ENCODE assay signal across 12 cellular contexts in the genomic region with DNA sequence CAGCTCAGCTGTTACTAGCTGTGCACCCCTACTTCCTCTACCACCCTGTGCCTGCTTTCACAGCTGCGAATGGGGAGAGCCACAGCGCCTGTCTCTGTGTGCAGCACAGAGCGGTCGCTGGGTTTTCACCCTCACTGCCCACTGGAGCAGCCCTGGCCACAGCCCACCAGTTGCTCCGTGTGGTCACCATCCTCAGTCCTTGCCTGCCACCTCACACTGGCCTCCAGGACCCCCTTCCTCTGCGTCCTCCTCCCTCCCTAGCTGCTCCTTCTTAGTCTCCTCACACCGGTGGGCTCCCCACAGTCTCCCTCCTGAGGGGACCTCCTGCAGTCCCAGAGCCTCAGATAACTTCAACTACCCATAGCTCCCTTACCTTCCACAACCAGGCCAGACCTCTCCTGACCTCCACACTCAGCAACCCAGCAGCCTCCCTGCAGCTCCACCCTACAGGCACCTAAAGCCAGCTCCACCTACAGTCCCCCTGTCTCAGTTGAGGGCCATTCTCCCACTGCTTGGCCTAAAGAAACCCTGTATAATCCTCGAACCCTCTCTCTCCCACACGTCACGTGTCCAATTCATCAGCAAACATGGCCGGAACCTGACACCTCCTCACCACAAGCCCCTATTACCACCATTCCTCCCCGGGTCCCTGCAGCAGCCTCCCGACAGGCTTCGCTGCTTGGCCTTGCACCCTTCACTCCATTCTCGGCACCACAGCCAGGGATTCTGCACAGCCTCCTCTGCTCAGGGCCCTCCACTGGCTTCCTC. TPM values are rescaled to one million over a fixed set of nuclear protein-coding genes. Genes with fewer than 3 reads are reported as not detected.
DNase-seq lines count a peak whose midpoint lies in the region; ATAC-seq lines count a peak whose summit lies in the region.
"Had no signal": no experiment of that assay in that cellular context is flagged by ENCODE, and none has a peak within 500 bp of the region (broad histone marks: within the 10 kb centered on the region; RNA-seq: fewer than 3 reads in every experiment).

No MANE protein-coding gene starts in this region.

- peaks cover 8% of the 10 kb centered on the region for H3K4me1 Mint-ChIP-seq in activated T-cell treated with anti-CD3 and anti-CD28 coated beads, Interleukin-2, amount 50 U/mL, for 24 hours (ENCODE audit: low read depth)
- no peaks in the 10 kb centered on the region for H3K4me1 Mint-ChIP-seq in activated T-cell treated with anti-CD3 and anti-CD28 coated beads, Interleukin-2, amount 50 U/mL, for 4 hours (ENCODE audit: low read depth)
- peaks cover 15% of the 10 kb centered on the region for H3K4me1 Mint-ChIP-seq in activated T-helper 1 cell treated with anti-CD3 and anti-CD28 coated beads, Interleukin-12 subunit alpha, Interleukin-12 subunit beta, Interleukin-2, Interleukin-4 antibody, amounts not matched to agents 30 ng/mL and 10 ng/mL and 1 ng/mL, durations not matched to agents 14 hours and 24 hours and 36 hours (ENCODE audit: low read depth)

- intact Hi-C loops in activated T-helper 1 cell treated with anti-CD3 and anti-CD28 coated beads, Interleukin-12 subunit alpha, Interleukin-12 subunit beta, Interleukin-2, Interleukin-4 antibody, amounts not matched to agents 30 ng/mL and 10 ng/mL and 1 ng/mL, durations not matched to agents 14 hours and 24 hours and 36 hours (cut with micrococcal nuclease): no loop called here

- H3K36me3 Mint-ChIP-seq in activated T-cell treated with anti-CD3 and anti-CD28 coated beads, Interleukin-2, amount 50 U/mL, for 24 hours (ENCODE audit: low read depth): peaks cover 100% of the 10 kb centered on the region
- H3K36me3 Mint-ChIP-seq in activated T-cell treated with anti-CD3 and anti-CD28 coated beads, Interleukin-2, amount 50 U/mL, for 4 hours (ENCODE audit: insufficient read depth): peaks cover 65% of the 10 kb centered on the region
- H3K36me3 Mint-ChIP-seq in activated T-helper 1 cell treated with anti-CD3 and anti-CD28 coated beads, Interleukin-12 subunit alpha, Interleukin-12 subunit beta, Interleukin-2, Interleukin-4 antibody, amounts not matched to agents 30 ng/mL and 10 ng/mL and 1 ng/mL, durations not matched to agents 14 hours and 24 hours and 36 hours (ENCODE audit: low read depth): peaks cover 56% of the 10 kb centered on the region

- H3K9me3 ChIP-seq in stomach smooth muscle (ENCODE audit: control insufficient read depth in 2 of 2, low read length in 2 of 2): no peaks in the 10 kb centered on the region
- H3K9me3 ChIP-seq: A549, upper lobe of left lung had no signal

- H3K9me3 Mint-ChIP-seq in activated T-cell treated with anti-CD3 and anti-CD28 coated beads, Interleukin-2, amount 50 U/mL, for 24 hours: no peaks in the 10 kb centered on the region
- H3K9me3 Mint-ChIP-seq in activated T-cell treated with anti-CD3 and anti-CD28 coated beads, Interleukin-2, amount 50 U/mL, for 4 hours: no peaks in the 10 kb centered on the region
- no peaks in the 10 kb centered on the region for H3K9me3 Mint-ChIP-seq in activated T-helper 1 cell treated with anti-CD3 and anti-CD28 coated beads, Interleukin-12 subunit alpha, Interleukin-12 subunit beta, Interleukin-2, Interleukin-4 antibody, amounts not matched to agents 30 ng/mL and 10 ng/mL and 1 ng/mL, durations not matched to agents 14 hours and 24 hours and 36 hours

- no peak for ATAC-seq in activated T-cell treated with anti-CD3 and anti-CD28 coated beads, Interleukin-2, amount 50 U/mL, for 4 hours
- no peak for ATAC-seq in GM18861 (IDR thresholded peaks at IDR 0.05; ENCODE audit: unreplicated experiment)
- ATAC-seq in GM21576 (IDR thresholded peaks at IDR 0.05; ENCODE audit: unreplicated experiment): no peak

- H3K27ac Mint-ChIP-seq in activated T-cell treated with anti-CD3 and anti-CD28 coated beads, Interleukin-2, amount 50 U/mL, for 24 hours: peak overlapping the region; percentile 85
- H3K27ac Mint-ChIP-seq in activated T-helper 1 cell treated with anti-CD3 and anti-CD28 coated beads, Interleukin-12 subunit alpha, Interleukin-12 subunit beta, Interleukin-2, Interleukin-4 antibody, amounts not matched to agents 30 ng/mL and 10 ng/mL and 1 ng/mL, durations not matched to agents 14 hours and 24 hours and 36 hours: peak overlapping the region; percentile 11

- no peak overlapping the region for H3K4me3 Mint-ChIP-seq in activated T-cell treated with anti-CD3 and anti-CD28 coated beads, Interleukin-2, amount 50 U/mL, for 24 hours
- H3K4me3 Mint-ChIP-seq in activated T-cell treated with anti-CD3 and anti-CD28 coated beads, Interleukin-2, amount 50 U/mL, for 4 hours: no peak overlapping the region
- no peak overlapping the region for H3K4me3 Mint-ChIP-seq in activated T-helper 1 cell treated with anti-CD3 and anti-CD28 coated beads, Interleukin-12 subunit alpha, Interleukin-12 subunit beta, Interleukin-2, Interleukin-4 antibody, amounts not matched to agents 30 ng/mL and 10 ng/mL and 1 ng/mL, durations not matched to agents 14 hours and 24 hours and 36 hours

- no peak overlapping the region for H3K4me3 ChIP-seq in stomach smooth muscle (ENCODE audit: low read length in 2 of 2)
- H3K4me3 ChIP-seq: A549, upper lobe of left lung had no signal

- H3K36me3 ChIP-seq in stomach smooth muscle (ENCODE audit: control insufficient read depth in 2 of 2, insufficient read depth in 2 of 2, low read length in 2 of 2): peaks cover 40 to 67% of the 10 kb centered on the region in 2 donors

- DNase-seq in activated T-cell treated with anti-CD3 and anti-CD28 coated beads, Interleukin-2, amount 50 U/mL, for 24 hours: no peak
- no peak for DNase-seq in activated T-cell treated with anti-CD3 and anti-CD28 coated beads, Interleukin-2, amount 50 U/mL, for 4 hours
- DNase-seq in activated T-helper 1 cell treated with anti-CD3 and anti-CD28 coated beads, Interleukin-12 subunit alpha, Interleukin-12 subunit beta, Interleukin-2, Interleukin-4 antibody, amounts not matched to agents 30 ng/mL and 10 ng/mL and 1 ng/mL, durations not matched to agents 14 hours and 24 hours and 36 hours (ENCODE audit: low spot score): no peak
- peak; percentile 66 for DNase-seq in left kidney (ENCODE audit: low read depth, low spot score)
- DNase-seq in NCI-H2107 treated with DMSO at 0.1 percent for 48 hours (lab: John Stamatoyannopoulos, UW; ENCODE audit: unreplicated experiment): no peak
- DNase-seq: MM.1S had no signal

- H3K4me1 ChIP-seq in stomach smooth muscle (ENCODE audit: control insufficient read depth, insufficient read depth, low read length): peaks cover 50% of the 10 kb centered on the region

- no peaks in the 10 kb centered on the region for H3K27me3 Mint-ChIP-seq in activated T-cell treated with anti-CD3 and anti-CD28 coated beads, Interleukin-2, amount 50 U/mL, for 24 hours
- no peaks in the 10 kb centered on the region for H3K27me3 Mint-ChIP-seq in activated T-cell treated with anti-CD3 and anti-CD28 coated beads, Interleukin-2, amount 50 U/mL, for 4 hours (ENCODE audit: low read depth)
- no peaks in the 10 kb centered on the region for H3K27me3 Mint-ChIP-seq in activated T-helper 1 cell treated with anti-CD3 and anti-CD28 coated beads, Interleukin-12 subunit alpha, Interleukin-12 subunit beta, Interleukin-2, Interleukin-4 antibody, amounts not matched to agents 30 ng/mL and 10 ng/mL and 1 ng/mL, durations not matched to agents 14 hours and 24 hours and 36 hours (ENCODE audit: insufficient read depth)

- no peaks in the 10 kb centered on the region for H3K27me3 ChIP-seq in stomach smooth muscle (ENCODE audit: control insufficient read depth in 1 of 2, insufficient read depth in 2 of 2, low read length in 2 of 2)
- H3K27me3 ChIP-seq: upper lobe of left lung had no signal

- peak overlapping the region; percentile 6 for H3K27ac ChIP-seq in stomach smooth muscle (ENCODE audit: low read length)

- no peak overlapping the region for H3K9ac ChIP-seq in stomach smooth muscle (ENCODE audit: low read length in 2 of 2)

RNA-seq across cellular contexts. Expression of a gene that starts 28.0 kb away (rescaled TPM):
- total RNA-seq in activated T-cell treated with anti-CD3 and anti-CD28 coated beads, Interleukin-2, amount 50 U/mL, for 4 hours: not detected
- not detected in 2 replicates for total RNA-seq in activated T-helper 1 cell treated with anti-CD3 and anti-CD28 coated beads, Interleukin-12 subunit alpha, Interleukin-12 subunit beta, Interleukin-2, Interleukin-4 antibody, amounts not matched to agents 30 ng/mL and 10 ng/mL and 1 ng/mL, durations not matched to agents 14 hours and 24 hours and 36 hours
- total RNA-seq: OCI-LY7 had no signal

RNA-seq across cellular contexts. Expression of a gene that starts 44.8 kb away (rescaled TPM):
- total RNA-seq in activated T-cell treated with anti-CD3 and anti-CD28 coated beads, Interleukin-2, amount 50 U/mL, for 4 hours: 100 to 1,000 TPM; 157 to 161 (median 158) TPM
- total RNA-seq in activated T-helper 1 cell treated with anti-CD3 and anti-CD28 coated beads, Interleukin-12 subunit alpha, Interleukin-12 subunit beta, Interleukin-2, Interleukin-4 antibody, amounts not matched to agents 30 ng/mL and 10 ng/mL and 1 ng/mL, durations not matched to agents 14 hours and 24 hours and 36 hours: 216 and 239 TPM in 2 replicates
